24 cellular contexts compared by ENCODE assay signal in genomic region chr2:240792658-240793312, GRCh38. TPM values are rescaled to one million over a fixed set of nuclear protein-coding genes. Genes with fewer than 3 reads are reported as not detected.
DNase-seq lines count a peak whose midpoint lies in the region; ATAC-seq and TF ChIP-seq lines count a peak whose summit lies in the region.
"Had no signal": no experiment of that assay in that cellular context is flagged by ENCODE, and none has a peak within 500 bp of the region (broad histone marks: within the 10 kb centered on the region; RNA-seq: fewer than 3 reads in every experiment).

No MANE protein-coding gene starts in this region.

- H4K20me1 ChIP-seq in H9 (ENCODE audit: control insufficient read depth, insufficient read depth, insufficient read length) = peaks cover 2% of the 10 kb centered on the region
- H4K20me1 ChIP-seq: BLaER1 had no signal

- no peak overlapping the region for H2BK12ac ChIP-seq in H9 (ENCODE audit: insufficient read length, low read depth, low read length)

- no peak overlapping the region for H2BK20ac ChIP-seq in H9 (ENCODE audit: low read depth, low read length, poor library complexity, severe bottlenecking)

- peaks cover 15% of the 10 kb centered on the region for H3K79me1 ChIP-seq in H9 (ENCODE audit: insufficient read depth, low read depth, low read length, poor library complexity, severe bottlenecking)

- H3K4me1 ChIP-seq in H9 (ENCODE audit: insufficient read depth, low read length) = no peaks in the 10 kb centered on the region
- H3K4me1 ChIP-seq: A549, upper lobe of left lung had no signal

- H3K4me2 ChIP-seq in H9 (ENCODE audit: insufficient read depth, insufficient read length, low read length) = no peak overlapping the region
- H3K4me2 ChIP-seq: A549, BLaER1 had no signal

- no peak overlapping the region for H3K18ac ChIP-seq in H9 (ENCODE audit: insufficient read length, low read depth, low read length)

- no peak overlapping the region for H3K9ac ChIP-seq in H9 (ENCODE audit: extremely low read depth, insufficient read length, low read length)
- H3K9ac ChIP-seq: BLaER1 had no signal

- H3K23ac ChIP-seq in H9 (ENCODE audit: insufficient read length, low read depth, low read length) = no peak overlapping the region

- H3K27me3 Mint-ChIP-seq in H9 (ENCODE audit: low read depth) = no peaks in the 10 kb centered on the region
- H3K27me3 Mint-ChIP-seq in glutamatergic neuron (ENCODE audit: unreplicated experiment) = peaks cover 12% of the 10 kb centered on the region
- H3K27me3 Mint-ChIP-seq: dendritic cell treated with granulocyte-macrophage colony-stimulating factor and Interleukin-4, amounts not matched to agents 40 ng/mL and 50 ng/mL, for 4 days had no signal

- no peak for ATAC-seq in esophagus mucosa
- ATAC-seq: A549 had no signal

- H3K4me1 Mint-ChIP-seq in H9 (peaks cover 11 to 21% of the 10 kb centered on the region in 2 experiments), glutamatergic neuron (ENCODE audit: low read depth, unreplicated experiment) (peaks cover 26% of the 10 kb centered on the region)

- H2BK120ac ChIP-seq in H9 (ENCODE audit: low read depth, low read length, poor library complexity, severe bottlenecking) = no peak overlapping the region

- WGBS in H9 (ENCODE audit: extremely low coverage, insufficient read length, low lambda C conversion rate) = no CpG with 5 or more reads among the region's 18 CpGs

- H2AFZ ChIP-seq in H9 (ENCODE audit: low read length) = no peak overlapping the region

- H4K91ac ChIP-seq in H9 (ENCODE audit: insufficient read length, low read depth, low read length) = no peak overlapping the region

- H2BK5ac ChIP-seq in H9 (ENCODE audit: insufficient read length, low read length) = no peak overlapping the region

- H2BK15ac ChIP-seq in H9 (ENCODE audit: low read depth, low read length) = no peak overlapping the region

- TF ChIP-seq CTCF in H9 (conservative IDR thresholded peaks at IDR 0.05) = no peak
- TF ChIP-seq CTCF in glutamatergic neuron (IDR thresholded peaks at IDR 0.05; ENCODE audit: partially characterized antibody, unreplicated experiment) = no peak

- no peak overlapping the region for H4K8ac ChIP-seq in H9 (replicated peaks; ENCODE audit: insufficient read length, low read depth, low read length)

- intact Hi-C loops in posterior cingulate gyrus (cut with DNase I) = no loop called here

- H3K4me3 Mint-ChIP-seq in H9 = no peak overlapping the region
- no peak overlapping the region for H3K4me3 Mint-ChIP-seq in glutamatergic neuron (ENCODE audit: unreplicated experiment)
- H3K4me3 Mint-ChIP-seq: activated T-cell treated with anti-CD3 and anti-CD28 coated beads, Interleukin-2, amount 50 U/mL, for 24 hours; dendritic cell treated with granulocyte-macrophage colony-stimulating factor and Interleukin-4, amounts not matched to agents 40 ng/mL and 50 ng/mL, for 4 days had no signal

- H3T11ph ChIP-seq in H9 (ENCODE audit: low read length) = no peak overlapping the region

- no peak overlapping the region for H3K56ac ChIP-seq in H9 (ENCODE audit: insufficient read length, low read depth, low read length)

- no peak overlapping the region for H3K27ac ChIP-seq in H9 (ENCODE audit: insufficient read length, low read depth, low read length)
- H3K27ac ChIP-seq: A549, BLaER1, upper lobe of left lung had no signal

- DNase-seq in activated CD4-positive, CD25-positive, alpha-beta regulatory T cell treated with anti-CD3 and anti-CD28 coated beads, Interleukin-2, amount 50 U/mL, for 72 hours = peak; percentile 25
- no peak for DNase-seq in activated CD4-positive, CD25-positive, alpha-beta regulatory T cell (lab: John Stamatoyannopoulos, UW)
- no peak for DNase-seq in H9
- peak; percentile 24 for DNase-seq in glutamatergic neuron
- DNase-seq in posterior cingulate gyrus = peak in 6 of 10 donors; percentile 9 to 84 (median 54)
- DNase-seq in T1000 (lab: John Stamatoyannopoulos, UW) = no peak
- DNase-seq in NCI-H187 (lab: John Stamatoyannopoulos, UW) = no peak
- DNase-seq: activated CD4-positive, alpha-beta T cell treated with anti-CD3 and anti-CD28 coated beads, Interleukin-2, amount 50 U/mL, for 4 hours; activated T-cell treated with anti-CD3 and anti-CD28 coated beads, Interleukin-2, amount 50 U/mL, for 24 hours; Calu3; foreskin fibroblast; KG1; NCI-H2081; NCI-H524 treated with DMSO at 0.1 percent for 48 hours; SHP77; stimulated activated CD4-positive, alpha-beta T cell treated with anti-CD3 and anti-CD28 coated beads, Interleukin-1b, Interleukin-23, amount 100 ng/mL, for 48 hours; stimulated activated naive CD4-positive, alpha-beta T cell treated with Interleukin-2 at 50 U/mL for 16 hours had no signal

- no peak overlapping the region for H4K5ac ChIP-seq in H9 (ENCODE audit: insufficient read length, low read depth, low read length)

- H3K9me3 Mint-ChIP-seq in H9 (no peaks in the 10 kb centered on the region), glutamatergic neuron (ENCODE audit: unreplicated experiment) (peaks cover 17% of the 10 kb centered on the region)
- H3K9me3 Mint-ChIP-seq: activated T-cell treated with anti-CD3 and anti-CD28 coated beads, Interleukin-2, amount 50 U/mL, for 24 hours; dendritic cell treated with granulocyte-macrophage colony-stimulating factor and Interleukin-4, amounts not matched to agents 40 ng/mL and 50 ng/mL, for 4 days had no signal

- no peak overlapping the region for H2AK5ac ChIP-seq in H9 (ENCODE audit: insufficient read length, low read length)

- peaks cover 2% of the 10 kb centered on the region; the same call in 1 of the 2 replicates for H3K79me2 ChIP-seq in H9 (ENCODE audit: insufficient read depth, low read length)

- peak overlapping the region in 2 of 3 experiments; percentile 35 to 84; a peak in 4 of 7 replicates for H3K27ac Mint-ChIP-seq in H9
- H3K27ac Mint-ChIP-seq in glutamatergic neuron (ENCODE audit: unreplicated experiment) = peak overlapping the region; percentile 70
- H3K27ac Mint-ChIP-seq: activated T-cell treated with anti-CD3 and anti-CD28 coated beads, Interleukin-2, amount 50 U/mL, for 24 hours; dendritic cell treated with granulocyte-macrophage colony-stimulating factor and Interleukin-4, amounts not matched to agents 40 ng/mL and 50 ng/mL, for 4 days had no signal

- H3K14ac ChIP-seq in H9 (ENCODE audit: insufficient read depth, low read length) = no peak overlapping the region

- no peaks in the 10 kb centered on the region for H3K27me3 ChIP-seq in H9 (ENCODE audit: insufficient read depth, low read length)
- H3K27me3 ChIP-seq: BLaER1, ovary, upper lobe of left lung had no signal

- no peaks in the 10 kb centered on the region for H3K23me2 ChIP-seq in H9 (ENCODE audit: insufficient read length, low read depth, low read length, poor library complexity, severe bottlenecking)

- H3K9me3 ChIP-seq in H9 (ENCODE audit: control insufficient read depth, low read depth, low read length) = no peaks in the 10 kb centered on the region
- H3K9me3 ChIP-seq: A549, BLaER1, ovary, upper lobe of left lung had no signal

- no peak overlapping the region for H3K4ac ChIP-seq in H9 (ENCODE audit: low read depth, low read length)

- H3K36me3 Mint-ChIP-seq in H9 (ENCODE audit: insufficient read depth in 1 of 3, low read depth in 3 of 3) (peaks cover 31 to 62% (median 62%) of the 10 kb centered on the region in 3 experiments), glutamatergic neuron (ENCODE audit: unreplicated experiment) (no peaks in the 10 kb centered on the region)

RNA-seq across cellular contexts. Expression of gene KIF1A, which starts 27.2 kb away (rescaled TPM):
- total RNA-seq in H9 (2021) (188 and 204 TPM in 2 replicates), glutamatergic neuron (ENCODE audit: unreplicated experiment) (439 TPM), esophagus mucosa (0.12 TPM)
- total RNA-seq: mononuclear cell had no signal

Comparison
In these comparisons a context has a peak if more than half of its experiments do, and no peak if none do; other contexts are left out.
1. DNase-seq: peak in activated CD4-positive, CD25-positive, alpha-beta regulatory T cell treated with anti-CD3 and anti-CD28 coated beads, Interleukin-2, amount 50 U/mL, for 72 hours (single experiment), glutamatergic neuron (single experiment) and posterior cingulate gyrus (6 of 10); none in activated CD4-positive, CD25-positive, alpha-beta regulatory T cell (0 of 4), H9 (single experiment), T1000 (single experiment) and NCI-H187 (0 of 2).
2. RNA of gene KIF1A, which starts 27.2 kb away (total RNA-seq): 439 TPM in glutamatergic neuron (single experiment) and 188 to 204 TPM in H9; 0.12 TPM in esophagus mucosa (single experiment); every median in the first group is over 100 times any median in the second.